Comparison of ENCODE assay signal across 11 cellular contexts in the genomic region with DNA sequence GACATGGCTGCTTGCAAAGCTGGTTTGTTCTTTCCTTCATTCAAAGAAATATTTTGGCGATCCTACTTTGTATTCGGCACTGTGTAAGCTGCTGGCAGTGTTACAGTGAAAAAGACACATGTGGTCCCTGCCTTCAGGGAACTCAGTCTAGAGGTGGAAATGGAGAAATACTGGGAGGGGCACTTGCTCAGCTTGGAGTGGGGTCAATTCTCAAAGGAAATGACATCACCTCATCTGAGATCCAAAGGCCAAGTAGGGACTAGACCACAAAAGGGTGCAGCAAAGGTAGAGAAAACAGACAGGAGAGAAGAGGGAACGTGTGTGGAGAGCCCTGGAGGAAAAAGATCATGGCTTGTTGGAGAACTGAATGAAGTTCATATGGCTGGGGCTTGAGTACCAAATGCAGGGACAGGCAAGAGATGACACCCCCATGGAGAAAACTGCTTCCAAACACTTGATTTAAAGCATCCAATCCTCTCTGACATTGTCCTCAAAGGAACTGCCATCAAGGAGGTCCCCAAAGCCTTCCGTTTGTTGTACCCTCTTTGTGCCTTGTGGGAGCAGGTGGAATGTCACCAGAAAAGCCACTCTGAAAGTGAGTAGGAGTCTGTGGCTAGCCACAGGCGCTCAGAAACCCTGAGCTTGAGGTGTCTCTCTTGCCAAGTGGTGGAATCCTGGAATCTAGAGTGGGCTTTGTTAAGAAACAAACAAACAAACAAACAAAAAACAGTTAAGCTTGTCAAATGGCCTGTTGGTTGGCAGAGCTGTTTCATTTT. TPM values are rescaled to one million over a fixed set of nuclear protein-coding genes. Genes with fewer than 3 reads are reported as not detected.
DNase-seq lines count a peak whose midpoint lies in the region; ATAC-seq, FAIRE-seq and TF ChIP-seq lines count a peak whose summit lies in the region.
"Had no signal": no experiment of that assay in that cellular context is flagged by ENCODE, and none has a peak within 500 bp of the region (broad histone marks: within the 10 kb centered on the region; RNA-seq: fewer than 3 reads in every experiment).

No MANE protein-coding gene starts in this region.

- no peaks in the 10 kb centered on the region for H3K9me3 ChIP-seq in BLaER1
- H3K9me3 ChIP-seq in right lobe of liver, result no peaks in the 10 kb centered on the region
- H3K9me3 ChIP-seq in hepatocyte (ENCODE audit: low read depth), result no peaks in the 10 kb centered on the region

- no peak overlapping the region for H2AFZ ChIP-seq in hepatocyte

- H3K4me1 ChIP-seq in BLaER1, result peaks cover 20% of the 10 kb centered on the region
- no peaks in the 10 kb centered on the region for H3K4me1 ChIP-seq in right lobe of liver
- no peaks in the 10 kb centered on the region for H3K4me1 ChIP-seq in hepatocyte (ENCODE audit: insufficient read depth)

- H3K9ac ChIP-seq in BLaER1, result no peak overlapping the region

- DNase-seq in HTR-8/SVneo (ENCODE audit: insufficient read length, low spot score) (peak; percentile 39), bronchial epithelial cell (ENCODE audit: low read depth) (peak; percentile 84), right lobe of liver (no peak), hepatocyte (ENCODE audit: low spot score) (no peak), GM13976 (ENCODE audit: low spot score) (no peak), NCI-H2196 (lab: John Stamatoyannopoulos, UW; ENCODE audit: unreplicated experiment) (no peak)
- DNase-seq: GOT3, KG1 had no signal

- TF ChIP-seq CTCF in bronchial epithelial cell (IDR thresholded peaks at IDR 0.05; ENCODE audit: insufficient read depth, low read length, severe bottlenecking) (no peak), right lobe of liver (IDR thresholded peaks at IDR 0.05) (no peak), hepatocyte (IDR thresholded peaks at IDR 0.05; ENCODE audit: poor library complexity) (no peak), GM13976 (IDR thresholded peaks at IDR 0.05; ENCODE audit: borderline replicate concordance, control extremely low read depth, extremely low read depth, insufficient read depth, missing control alignments) (no peak)

- H4K20me1 ChIP-seq in BLaER1 (no peaks in the 10 kb centered on the region), hepatocyte (ENCODE audit: insufficient read depth, poor library complexity, severe bottlenecking) (no peaks in the 10 kb centered on the region)

- no peak overlapping the region for H3K27ac ChIP-seq in BLaER1
- H3K27ac ChIP-seq in right lobe of liver, result no peak overlapping the region
- H3K27ac ChIP-seq in hepatocyte, result no peak overlapping the region

- WGBS in right lobe of liver (ENCODE audit: insufficient coverage, low coverage, low lambda C conversion rate, missing lambda C conversion rate), result 46% methylated on average over 5 of the region's 5 CpGs
- 84% methylated on average over 5 of the region's 5 CpGs for WGBS in hepatocyte (ENCODE audit: low lambda C conversion rate, missing lambda C conversion rate)

- H3K79me2 ChIP-seq in hepatocyte, result no peaks in the 10 kb centered on the region

- ATAC-seq in right lobe of liver (peak; percentile 6 to 52 (median 23)), HG03108 (IDR thresholded peaks at IDR 0.05; ENCODE audit: unreplicated experiment) (no peak)

- in situ Hi-C loops in GM13976 (cut with MboI; ENCODE audit: low sequenced_read_pairs, unreplicated experiment), result loop anchor here (10.0 kb wide), 1 partner anchor 49 kb away; a partner anchor contains a TSS

- TF ChIP-seq POLR2A in right lobe of liver (IDR thresholded peaks at IDR 0.05), result no peak

- intact Hi-C loops in right lobe of liver (cut with DNase I), result no loop called here

- H3K4me2 ChIP-seq in BLaER1 (peak overlapping the region; percentile 56), hepatocyte (no peak overlapping the region)

- H3K27me3 ChIP-seq in BLaER1 (no peaks in the 10 kb centered on the region), bronchial epithelial cell (ENCODE audit: control insufficient read depth, insufficient read depth, low read length) (no peaks in the 10 kb centered on the region), right lobe of liver (no peaks in the 10 kb centered on the region), hepatocyte (no peaks in the 10 kb centered on the region)

- FAIRE-seq in HTR-8/SVneo (lab: Jason Lieb, UNC) (no peak), bronchial epithelial cell (lab: Jason Lieb, UNC) (no peak)
- FAIRE-seq: islet of Langerhans had no signal

- H3K4me3 ChIP-seq in BLaER1 (no peak overlapping the region), bronchial epithelial cell (ENCODE audit: low read depth, low read length) (no peak overlapping the region), right lobe of liver (no peak overlapping the region), hepatocyte (no peak overlapping the region)

- H3K36me3 ChIP-seq in BLaER1, result no peaks in the 10 kb centered on the region
- H3K36me3 ChIP-seq in bronchial epithelial cell (ENCODE audit: control insufficient read depth, insufficient read depth, low read length), result peaks cover 27% of the 10 kb centered on the region
- H3K36me3 ChIP-seq in right lobe of liver, result peaks cover 0 to 96% (median 44%) of the 10 kb centered on the region in 4 donors
- no peaks in the 10 kb centered on the region for H3K36me3 ChIP-seq in hepatocyte (replicated peaks; ENCODE audit: insufficient read depth, low read depth)

- H3K9me2 ChIP-seq in hepatocyte (replicated peaks; ENCODE audit: insufficient read depth), result no peaks in the 10 kb centered on the region

RNA-seq across cellular contexts. Expression of a gene that starts 48.3 kb away (rescaled TPM):
- under 0.01 TPM in 1 of 2 replicates, not detected in the other for total RNA-seq in bronchial epithelial cell
- 1 to 10 TPM in 5 of 6 experiments, under 1 TPM in 1; 0.92 to 2.2 (median 1.4) TPM for total RNA-seq in right lobe of liver
- 0.20 TPM in 1 of 2 replicates, not detected in the other for total RNA-seq in hepatocyte
- polyA plus RNA-seq in hepatocyte, result 0.09 TPM in 1 of 2 replicates, not detected in the other

RNA-seq across cellular contexts. Expression of a gene that starts 48.4 kb away (rescaled TPM):
- total RNA-seq in bronchial epithelial cell (under 0.01 TPM in 1 of 2 replicates, not detected in the other), right lobe of liver (1 to 10 TPM; 4.0 to 5.6 (median 4.7) TPM), hepatocyte (0.32 and 0.60 TPM in 2 replicates)
- polyA plus RNA-seq in hepatocyte, result 0.41 TPM in 1 of 2 replicates, not detected in the other

RNA-seq across cellular contexts. Expression of a gene that starts 48.6 kb away (rescaled TPM):
- 47.9 and 70.0 TPM in 2 replicates for total RNA-seq in bronchial epithelial cell
- total RNA-seq in right lobe of liver, result 100 to 1,000 TPM in 2 of 6 experiments, 10 to 100 TPM in 4; 32.2 to 145 (median 68.2) TPM
- total RNA-seq in hepatocyte, result 35.1 and 58.0 TPM in 2 replicates
- 38.5 and 39.2 TPM in 2 replicates for polyA plus RNA-seq in hepatocyte

Comparison
In these comparisons a context has a peak if more than half of its experiments do, and no peak if none do; other contexts are left out.
1. DNase-seq: peak in HTR-8/SVneo (single experiment) and bronchial epithelial cell (single experiment); none in right lobe of liver (0 of 3), hepatocyte (single experiment), GM13976 (single experiment) and NCI-H2196 (single experiment).